16 cellular contexts compared by ENCODE assay signal in genomic region chr1:20361401-20361800, GRCh38.
DNase-seq lines count a peak whose midpoint lies in the region; ATAC-seq, FAIRE-seq and TF ChIP-seq lines count a peak whose summit lies in the region.
"Had no signal": no experiment of that assay in that cellular context is flagged by ENCODE, and none has a peak within 500 bp of the region (broad histone marks: within the 10 kb centered on the region; RNA-seq: fewer than 3 reads in every experiment).

No MANE protein-coding gene starts in this region.

- peak; percentile 37 for DNase-seq in GM23248
- no peak for DNase-seq in H1 (ENCODE audit: low read depth in 1 of 2, low spot score in 2 of 2)
- no peak for DNase-seq in AML-193 (lab: John Stamatoyannopoulos, UW)
- DNase-seq: GF-D8, GOT3, MV-4-11, NCI-H2081 treated with DMSO at 0.1 percent for 48 hours had no signal

- no peak overlapping the region for H2BK12ac ChIP-seq in H1 (ENCODE audit: low read depth, low read length)

- H3K18ac ChIP-seq in H1 (ENCODE audit: extremely low read depth, low read length), result no peak overlapping the region

- no peaks in the 10 kb centered on the region for H3F3A ChIP-seq in GM23248 (ENCODE audit: insufficient read depth)

- H4K8ac ChIP-seq in H1 (ENCODE audit: extremely low read depth, insufficient read depth, low read length), result peak overlapping the region; percentile 88; the same call in 1 of the 2 replicates

- TF ChIP-seq EP300 in H1 (IDR thresholded peaks at IDR 0.05; ENCODE audit: borderline replicate concordance in 1 of 2, low read depth in 2 of 2, low read length in 2 of 2), result no peak

- no peak overlapping the region for H2BK20ac ChIP-seq in H1 (ENCODE audit: low read length)

- no peaks in the 10 kb centered on the region for H3K9me2 ChIP-seq in GM23248 (ENCODE audit: insufficient read depth)

- in situ Hi-C loops in GM23248 (cut with MboI), result no loop called here

- no peak overlapping the region for H3K14ac ChIP-seq in H1 (ENCODE audit: insufficient read length)

- FAIRE-seq in H1 (lab: Jason Lieb, UNC), result no peak
- FAIRE-seq: RCC 7860 had no signal

- no peak overlapping the region for H2BK15ac ChIP-seq in H1 (ENCODE audit: low read length)

- TF ChIP-seq POLR2A in H1 (IDR thresholded peaks at IDR 0.05; ENCODE audit: control extremely low read depth in 1 of 2, low read depth in 2 of 2, low read length in 2 of 2) (no peak), GM18505 (IDR thresholded peaks at IDR 0.05; ENCODE audit: borderline replicate concordance, extremely low read depth, insufficient read depth, insufficient read length) (no peak)

- H3K4ac ChIP-seq in H1 (replicated peaks; ENCODE audit: insufficient read length, low read depth, low read length), result no peak overlapping the region

- ATAC-seq in GM18505 (IDR thresholded peaks at IDR 0.05; ENCODE audit: unreplicated experiment), result no peak
- ATAC-seq in HG02623 (IDR thresholded peaks at IDR 0.05; ENCODE audit: unreplicated experiment), result no peak
- ATAC-seq: CD8-positive, alpha-beta T cell had no signal

- H3K9me3 ChIP-seq in GM23248 (ENCODE audit: low read depth) (no peaks in the 10 kb centered on the region), H1 (ENCODE audit: insufficient read depth in 2 of 2, low read depth in 1 of 2, low read length in 1 of 2) (no peaks in the 10 kb centered on the region), skeletal muscle satellite cell (replicated peaks; ENCODE audit: low read length) (no peaks in the 10 kb centered on the region)
- H3K9me3 ChIP-seq: BLaER1 treated with 17β-estradiol and CSF1 and Interleukin-3, amounts not matched to agents 10 nM and 100 nM; SJCRH30 had no signal

- H3K9ac ChIP-seq in GM23248 (no peak overlapping the region), H1 (replicated peaks in 1 of 4; ENCODE audit: extremely low read depth in 1 of 4, low read depth in 3 of 4, low read length in 3 of 4) (no peak overlapping the region), skeletal muscle satellite cell (ENCODE audit: low read depth, low read length) (peak overlapping the region; percentile 30)
- H3K9ac ChIP-seq: BLaER1 treated with 17β-estradiol and CSF1 and Interleukin-3, amounts not matched to agents 10 nM and 100 nM; KMS-11 had no signal

- TF ChIP-seq CTCF in VCaP (conservative IDR thresholded peaks at IDR 0.05), result no peak
- TF ChIP-seq CTCF in H1 (IDR thresholded peaks at IDR 0.05; ENCODE audit: control extremely low read depth in 1 of 3, insufficient read depth in 1 of 3, low read depth in 1 of 3, low read length in 3 of 3), result no peak

- H3K4me1 ChIP-seq in GM23248 (ENCODE audit: insufficient read depth) (0 out of 2 replicates have a peak, but pooled peaks cover 6% of the 10 kb centered on the region), H1 (replicated peaks in 1 of 4; ENCODE audit: control insufficient read depth in 3 of 4, insufficient read depth in 4 of 4, low read length in 3 of 4) (peaks cover 0 to 9% (median 4%) of the 10 kb centered on the region in 4 experiments; a peak in 4 of 7 replicates), skeletal muscle satellite cell (ENCODE audit: control insufficient read depth, insufficient read depth, low read length) (peaks cover 17% of the 10 kb centered on the region)

- no peak for TF ChIP-seq RAD21 in H1 (IDR thresholded peaks at IDR 0.05 in 1 of 2, conservative IDR thresholded peaks at IDR 0.05 in 1 of 2; ENCODE audit: low read depth in 2 of 2, low read length in 2 of 2)

- peaks cover 3% of the 10 kb centered on the region; the same call in 1 of the 2 replicates for H3K23me2 ChIP-seq in H1 (ENCODE audit: low read depth, low read length)

- H4K20me1 ChIP-seq in GM23248 (ENCODE audit: insufficient read depth), result no peaks in the 10 kb centered on the region
- H4K20me1 ChIP-seq in H1 (replicated peaks in 1 of 2; ENCODE audit: control insufficient read depth in 1 of 2, insufficient read depth in 2 of 2, low read length in 2 of 2), result no peaks in the 10 kb centered on the region

- no peak overlapping the region for H4K91ac ChIP-seq in H1 (replicated peaks; ENCODE audit: insufficient read length, low read length)

- H3K79me2 ChIP-seq in GM23248 (ENCODE audit: insufficient read depth) (no peaks in the 10 kb centered on the region), H1 (ENCODE audit: control insufficient read depth in 1 of 2, insufficient read depth in 2 of 2, low read length in 2 of 2) (no peaks in the 10 kb centered on the region)

- no peaks in the 10 kb centered on the region for H3K79me1 ChIP-seq in H1 (ENCODE audit: low read depth, low read length)

- no peak overlapping the region for H4K5ac ChIP-seq in H1 (ENCODE audit: insufficient read length, low read depth, low read length)

- H3K36me3 ChIP-seq in GM23248 (ENCODE audit: low read depth) (no peaks in the 10 kb centered on the region), H1 (ENCODE audit: control insufficient read depth in 2 of 4, insufficient read depth in 4 of 4, low read length in 3 of 4) (no peaks in the 10 kb centered on the region), skeletal muscle satellite cell (ENCODE audit: insufficient read depth, low read length) (no peaks in the 10 kb centered on the region)
- H3K36me3 ChIP-seq: BLaER1 treated with 17β-estradiol and CSF1 and Interleukin-3, amounts not matched to agents 10 nM and 100 nM; SJCRH30 had no signal

- H3K27ac ChIP-seq in GM23248 (no peak overlapping the region), VCaP (peak overlapping the region; percentile 94), H1 (ENCODE audit: low read depth, low read length) (no peak overlapping the region)
- H3K27ac ChIP-seq: BLaER1 treated with 17β-estradiol and CSF1 and Interleukin-3, amounts not matched to agents 10 nM and 100 nM; KMS-11; SJCRH30 had no signal

- CTCF ChIA-PET in H1 (lab: Charles Lee; ENCODE audit: partially characterized antibody), result interaction anchor here (0.6 to 6.0 kb wide), 50 partner anchors 9 to 1383 kb away, joined by 3 to 89 read pairs (median 4); no protein-coding TSS in a partner anchor

- no peak overlapping the region for H2AFZ ChIP-seq in GM23248
- H2AFZ ChIP-seq in H1 (ENCODE audit: low read length), result no peak overlapping the region

- H3K4me3 ChIP-seq in GM23248 (no peak overlapping the region), H1 (ENCODE audit: extremely low read depth in 1 of 4, insufficient read depth in 2 of 4, low read depth in 3 of 4, low read length in 4 of 4) (no peak overlapping the region), skeletal muscle satellite cell (ENCODE audit: low read length) (no peak overlapping the region)
- H3K4me3 ChIP-seq: BLaER1 treated with 17β-estradiol and CSF1 and Interleukin-3, amounts not matched to agents 10 nM and 100 nM; SJCRH30 had no signal

- H3K56ac ChIP-seq in H1 (replicated peaks; ENCODE audit: insufficient read length, low read depth, low read length), result no peak overlapping the region

- WGBS in GM23248 (ENCODE audit: low coverage in 1 of 2, low lambda C conversion rate in 2 of 2, missing lambda C conversion rate in 2 of 2), 2 experiments, result 67 to 70% methylated on average over 7 of the region's 7 CpGs
- WGBS in H1 (ENCODE audit: extremely low coverage in 1 of 2, insufficient coverage in 1 of 2, insufficient read length in 1 of 2, insufficient replicate concordance in 2 of 2, low coverage in 1 of 2, low lambda C conversion rate in 2 of 2, missing lambda C conversion rate in 1 of 2), 2 experiments, result 74% methylated on average over 7 of the region's 7 CpGs; no CpG with 5 or more reads in 1 of the 2 experiments

- no peak overlapping the region for H3K23ac ChIP-seq in H1 (ENCODE audit: insufficient read length)

- H3K27me3 ChIP-seq in GM23248 (replicated peaks; ENCODE audit: insufficient read depth) (peaks cover 28% of the 10 kb centered on the region), H1 (replicated peaks in 1 of 4; ENCODE audit: control insufficient read depth in 3 of 4, extremely low read depth in 1 of 4, insufficient read depth in 3 of 4, low read length in 3 of 4) (peaks cover 13 to 42% (median 24%) of the 10 kb centered on the region in 4 experiments), skeletal muscle satellite cell (ENCODE audit: control insufficient read depth, insufficient read depth, low read length) (peaks cover 72% of the 10 kb centered on the region)

- H2AK5ac ChIP-seq in H1 (ENCODE audit: low read depth, low read length), result no peak overlapping the region

- POLR2A ChIA-PET in H1 (lab: Charles Lee; ENCODE audit: partially characterized antibody), result interaction anchor here (0.7 to 1.3 kb wide), 3 partner anchors 11 to 123 kb away, joined by 3 to 5 read pairs (median 3); no protein-coding TSS in a partner anchor

- H2BK120ac ChIP-seq in H1 (replicated peaks; ENCODE audit: low read depth, low read length), result no peak overlapping the region

- H2BK5ac ChIP-seq in H1 (ENCODE audit: low read depth, low read length), result no peak overlapping the region

- H3K4me2 ChIP-seq in GM23248 (ENCODE audit: unreplicated experiment), result no peak overlapping the region
- H3K4me2 ChIP-seq in H1 (ENCODE audit: insufficient read depth in 1 of 2, low read depth in 2 of 2, low read length in 2 of 2), result no peak overlapping the region
- peak overlapping the region; percentile 67 for H3K4me2 ChIP-seq in skeletal muscle satellite cell (ENCODE audit: low read length)
- H3K4me2 ChIP-seq: BLaER1 treated with 17β-estradiol and CSF1 and Interleukin-3, amounts not matched to agents 10 nM and 100 nM; KMS-11 had no signal

TF ChIP-seq in H1, 55 proteins besides CTCF, POLR2A, EP300 and RAD21 (continues in another document):
- no peak for TF ChIP-seq RXRA (IDR thresholded peaks at IDR 0.05; ENCODE audit: insufficient read depth, low read depth, low read length)
- TF ChIP-seq SP2 (IDR thresholded peaks at IDR 0.05; ENCODE audit: low read length), result no peak
